Comparison of ENCODE assay signal across 13 cellular contexts in the genomic region with DNA sequence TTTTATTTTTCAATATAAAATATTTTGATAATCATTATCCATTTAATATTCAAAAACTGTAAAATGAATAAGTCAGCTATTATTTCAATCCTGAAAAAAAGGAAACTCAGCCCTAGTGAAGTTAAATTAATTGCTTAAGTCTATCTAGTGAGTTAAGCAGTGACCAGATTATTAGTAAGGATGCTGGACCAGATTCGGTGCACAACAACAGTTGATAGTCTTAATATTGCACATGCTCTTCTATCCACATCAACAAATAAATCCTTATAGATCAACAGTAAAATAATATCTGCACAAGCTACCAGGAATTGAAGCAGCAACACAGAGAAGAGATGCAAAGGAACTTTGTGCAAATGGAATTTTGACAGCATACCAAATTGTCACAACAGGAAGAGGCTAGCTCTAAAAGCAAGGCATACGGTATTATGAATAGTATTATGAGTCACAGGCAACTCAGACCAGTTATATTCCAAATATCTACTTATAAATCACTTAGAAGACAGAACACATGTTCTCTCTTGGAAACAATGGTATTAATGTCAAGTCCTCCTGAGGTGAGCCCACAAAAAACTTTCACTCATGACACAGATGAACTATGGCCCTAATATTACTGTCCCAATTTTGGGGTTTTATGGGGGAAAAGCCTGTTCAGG. TPM values are rescaled to one million over a fixed set of nuclear protein-coding genes. Genes with fewer than 3 reads are reported as not detected.
A peak's percentile ranks its signal among the peaks of the same experiment; 100 is the strongest.
DNase-seq lines count a peak whose midpoint lies in the region; ATAC-seq and TF ChIP-seq lines count a peak whose summit lies in the region.
"Had no signal": no experiment of that assay in that cellular context is flagged by ENCODE, and none has a peak within 500 bp of the region (broad histone marks: within the 10 kb centered on the region; RNA-seq: fewer than 3 reads in every experiment).

No MANE protein-coding gene starts in this region.

- H3K4me2 ChIP-seq in mammary epithelial cell (ENCODE audit: insufficient read depth, low read depth, low read length) = no peak overlapping the region

- H3K79me2 ChIP-seq in mammary epithelial cell (ENCODE audit: insufficient read depth, low read length) = peaks cover 2% of the 10 kb centered on the region

- H4K20me1 ChIP-seq in mammary epithelial cell (ENCODE audit: insufficient read depth, low read length) = no peaks in the 10 kb centered on the region

- dilution Hi-C loops in mammary epithelial cell (cut with HindIII; ENCODE audit: low sequenced_read_pairs) = no loop called here

- no peak overlapping the region for H3K27ac ChIP-seq in mammary epithelial cell (ENCODE audit: insufficient read depth, low read depth, low read length)
- H3K27ac ChIP-seq in left lung = peak overlapping the region in 1 of 2 donors; percentile 14
- H3K27ac ChIP-seq: tibial artery had no signal

- H3K4me3 ChIP-seq in AG10803 (ENCODE audit: low read length) (no peak overlapping the region), mammary epithelial cell (replicated peaks in 1 of 3; ENCODE audit: insufficient read depth in 1 of 3, low read depth in 2 of 3, low read length in 3 of 3) (no peak overlapping the region), left lung (no peak overlapping the region)
- H3K4me3 ChIP-seq: tibial artery had no signal

- TF ChIP-seq CTCF in AG10803 (conservative IDR thresholded peaks at IDR 0.05; ENCODE audit: low read length) (no peak), mammary epithelial cell (conservative IDR thresholded peaks at IDR 0.05 in 1 of 2, IDR thresholded peaks at IDR 0.05 in 1 of 2; ENCODE audit: extremely low read depth in 1 of 2, insufficient read depth in 1 of 2, low read depth in 1 of 2, low read length in 2 of 2) (no peak), left lung (IDR thresholded peaks at IDR 0.05) (no peak)

- peak; percentile 80 for DNase-seq in AG10803 (ENCODE audit: low read depth)
- DNase-seq in HS-27A (ENCODE audit: low read depth) = peak; percentile 64
- DNase-seq in mammary epithelial cell = peak; percentile 56
- DNase-seq in left lung = no peak
- DNase-seq in activated CD8-positive, alpha-beta memory T cell treated with anti-CD3 and anti-CD28 coated beads, Interleukin-2, amount 50 U/mL, for 48 hours = no peak
- no peak for DNase-seq in putamen (ENCODE audit: low spot score)
- DNase-seq: activated CD8-positive, alpha-beta memory T cell treated with anti-CD3 and anti-CD28 coated beads, Interleukin-2, amount 50 U/mL, for 4 hours; NCI-H1930; T-helper 9 cell; tibial artery had no signal

- no TSS peak for BruUV-seq in mammary epithelial cell (replicated peaks; lab: Mats Ljungman, UMichigan)

- no peak overlapping the region for H2AFZ ChIP-seq in mammary epithelial cell (ENCODE audit: low read depth, low read length)

- H3K9me3 ChIP-seq in mammary epithelial cell (replicated peaks; ENCODE audit: insufficient read depth, low read length) = peaks cover 2% of the 10 kb centered on the region
- no peaks in the 10 kb centered on the region for H3K9me3 ChIP-seq in left lung
- H3K9me3 ChIP-seq: tibial artery had no signal

- CTCF ChIA-PET in mammary epithelial cell (lab: Charles Lee; ENCODE audit: low non-redundant PET) = no interaction called here

- H3K36me3 ChIP-seq in mammary epithelial cell (ENCODE audit: insufficient read depth, low read length) = no peaks in the 10 kb centered on the region
- H3K36me3 ChIP-seq in left lung = peaks cover 0 to 34% of the 10 kb centered on the region in 2 donors

- in situ Hi-C loops in mammary epithelial cell (cut with MboI; ENCODE audit: low sequenced_read_pairs in 2 of 2) = no loop called here

- ATAC-seq in left lung (peak; percentile 58), HG02870 (IDR thresholded peaks at IDR 0.05; ENCODE audit: unreplicated experiment) (no peak), GM19023 (IDR thresholded peaks at IDR 0.05; ENCODE audit: unreplicated experiment) (no peak)

- intact Hi-C loops in mammary epithelial cell (cut with micrococcal nuclease) (no loop called here), left lung (cut with DNase I) (no loop called here)

- H3K9ac ChIP-seq in mammary epithelial cell (ENCODE audit: insufficient read depth, low read length) = no peak overlapping the region

- 50% methylated on average over 2 of the region's 2 CpGs for WGBS in mammary epithelial cell (ENCODE audit: low coverage, missing lambda C conversion rate)

- H3K4me1 ChIP-seq in mammary epithelial cell (ENCODE audit: insufficient read depth, low read length) (peaks cover 9% of the 10 kb centered on the region), left lung (peaks cover 0 to 10% of the 10 kb centered on the region in 2 donors)

- no peaks in the 10 kb centered on the region for H3K27me3 ChIP-seq in mammary epithelial cell (ENCODE audit: insufficient read depth, low read length)
- H3K27me3 ChIP-seq in left lung = no peaks in the 10 kb centered on the region
- H3K27me3 ChIP-seq: tibial artery had no signal

RNA-seq across cellular contexts. Expression of gene VPS13C, which starts 24.9 kb away (rescaled TPM):
- total RNA-seq in mammary epithelial cell (10 to 100 TPM; 43.3 to 79.9 TPM), left lung (10 to 100 TPM; 83.7 to 96.7 TPM)
- polyA plus RNA-seq in mammary epithelial cell = 6.2 TPM
- polyA minus RNA-seq in mammary epithelial cell = 20.7 TPM

RNA-seq across cellular contexts. Expression of gene C2CD4A, which starts 31.4 kb away (rescaled TPM):
- total RNA-seq in mammary epithelial cell (not detected), left lung (under 1 TPM; 0.44 to 0.79 TPM)
- not detected for polyA plus RNA-seq in mammary epithelial cell
- polyA minus RNA-seq in mammary epithelial cell = not detected
- total RNA-seq: mesenteric fat pad had no signal

Comparison
In these comparisons a context has a peak if more than half of its experiments do, and no peak if none do; other contexts are left out.
1. DNase-seq: peak in AG10803 (single experiment), HS-27A (single experiment) and mammary epithelial cell (single experiment); none in left lung (0 of 2), activated CD8-positive, alpha-beta memory T cell treated with anti-CD3 and anti-CD28 coated beads, Interleukin-2, amount 50 U/mL, for 48 hours (single experiment) and putamen (single experiment).